1 cellular context compared by ENCODE assay signal in genomic region chr1:231986631-231987291, GRCh38.
TF ChIP-seq lines count a peak whose summit lies in the region.

No MANE protein-coding gene starts in this region.

TF ChIP-seq in HEK293, 187 proteins besides CTCF, POLR2A, EP300 and RAD21 (continued from another document and continues in another):
- TF ChIP-seq ZBTB49 (tag by site-specific recombination; IDR thresholded peaks at IDR 0.05; ENCODE audit: low read depth), result no peak
- peak; percentile 86 for TF ChIP-seq SP7 (tag by site-specific recombination; IDR thresholded peaks at IDR 0.05)
- TF ChIP-seq ZNF521 (tag by site-specific recombination; IDR thresholded peaks at IDR 0.05), result no peak
- peak; percentile 80 for TF ChIP-seq ZNF335 (tag by site-specific recombination; conservative IDR thresholded peaks at IDR 0.05)
- no peak for TF ChIP-seq ZNF157 (tag by site-specific recombination; IDR thresholded peaks at IDR 0.05)
- no peak for TF ChIP-seq ZNF48 (tag by site-specific recombination; IDR thresholded peaks at IDR 0.05)
- TF ChIP-seq ZNF146 (tag by site-specific recombination; IDR thresholded peaks at IDR 0.05), result no peak
- no peak for TF ChIP-seq ZNF292 (tag by site-specific recombination; IDR thresholded peaks at IDR 0.05; ENCODE audit: borderline replicate concordance, low read depth)
- no peak for TF ChIP-seq ZNF747 (tag by site-specific recombination; IDR thresholded peaks at IDR 0.05)
- TF ChIP-seq ZNF324 (tag by site-specific recombination; IDR thresholded peaks at IDR 0.05), result no peak
- TF ChIP-seq ZNF223 (tag by site-specific recombination; IDR thresholded peaks at IDR 0.05), result no peak
- no peak for TF ChIP-seq ZNF677 (tag by site-specific recombination; IDR thresholded peaks at IDR 0.05)
- no peak for TF ChIP-seq ZNF23 (tag by site-specific recombination; IDR thresholded peaks at IDR 0.05; ENCODE audit: borderline replicate concordance)
- no peak for TF ChIP-seq ZNF426 (tag by site-specific recombination; IDR thresholded peaks at IDR 0.05)
- TF ChIP-seq ZNF530 (tag by site-specific recombination; IDR thresholded peaks at IDR 0.05; ENCODE audit: low read depth), result no peak
- no peak for TF ChIP-seq ZNF548 (tag by site-specific recombination; IDR thresholded peaks at IDR 0.05)
- no peak for TF ChIP-seq ZNF555 (tag by site-specific recombination; conservative IDR thresholded peaks at IDR 0.05)
- no peak for TF ChIP-seq SP2 (tag by site-specific recombination; IDR thresholded peaks at IDR 0.05)
- TF ChIP-seq HOXA7 (CRISPR knock-in tag; IDR thresholded peaks at IDR 0.05; ENCODE audit: borderline replicate concordance), result no peak
- no peak for TF ChIP-seq PRDM10 (tag by site-specific recombination; IDR thresholded peaks at IDR 0.05)
- no peak for TF ChIP-seq ZBTB6 (tag by site-specific recombination; IDR thresholded peaks at IDR 0.05)
- no peak for TF ChIP-seq ZNF777 (tag by site-specific recombination; IDR thresholded peaks at IDR 0.05; ENCODE audit: borderline replicate concordance)
- TF ChIP-seq GLIS2 (tag by site-specific recombination; IDR thresholded peaks at IDR 0.05), result no peak
- no peak for TF ChIP-seq ZNF114 (tag by site-specific recombination; IDR thresholded peaks at IDR 0.05)
- TF ChIP-seq BCL11B (tag by site-specific recombination; IDR thresholded peaks at IDR 0.05; ENCODE audit: low read depth), result no peak
- TF ChIP-seq ZEB2 (tag by site-specific recombination; IDR thresholded peaks at IDR 0.05), result peak; percentile 61
- TF ChIP-seq ZNF148 (tag by site-specific recombination; IDR thresholded peaks at IDR 0.05; ENCODE audit: borderline replicate concordance), result no peak
- TF ChIP-seq WT1 (tag by site-specific recombination; IDR thresholded peaks at IDR 0.05), result peak; percentile 30; the same call in 1 of the 2 replicates
- TF ChIP-seq ZNF202 (tag by site-specific recombination; IDR thresholded peaks at IDR 0.05; ENCODE audit: borderline replicate concordance), result no peak
- no peak for TF ChIP-seq ZNF433 (tag by site-specific recombination; IDR thresholded peaks at IDR 0.05; ENCODE audit: low read depth)
- TF ChIP-seq ZNF610 (tag by site-specific recombination; IDR thresholded peaks at IDR 0.05; ENCODE audit: borderline replicate concordance), result no peak
- no peak for TF ChIP-seq ZNF423 (tag by site-specific recombination; IDR thresholded peaks at IDR 0.05)
- TF ChIP-seq ZNF549 (tag by site-specific recombination; IDR thresholded peaks at IDR 0.05), result no peak
- no peak for TF ChIP-seq ZNF837 (tag by site-specific recombination; IDR thresholded peaks at IDR 0.05)
- no peak for TF ChIP-seq ZNF488 (tag by site-specific recombination; IDR thresholded peaks at IDR 0.05)
- 0 out of 2 replicates have a peak, but pooled peaks have one; percentile 1 for TF ChIP-seq PRDM6 (tag by site-specific recombination; IDR thresholded peaks at IDR 0.05)
- TF ChIP-seq KLF9 (tag by site-specific recombination; IDR thresholded peaks at IDR 0.05; ENCODE audit: low read depth), result no peak
- TF ChIP-seq ATF2 (tag by site-specific recombination; IDR thresholded peaks at IDR 0.05; ENCODE audit: low read depth), result no peak
- no peak for TF ChIP-seq ZNF16 (tag by site-specific recombination; IDR thresholded peaks at IDR 0.05; ENCODE audit: low read depth)
- TF ChIP-seq ZBTB7A (tag by site-specific recombination; IDR thresholded peaks at IDR 0.05; ENCODE audit: low read depth), result no peak
- no peak for TF ChIP-seq ZNF354C (tag by site-specific recombination; IDR thresholded peaks at IDR 0.05; ENCODE audit: borderline replicate concordance, low read depth)
- TF ChIP-seq ZNF26 (tag by site-specific recombination; IDR thresholded peaks at IDR 0.05), result no peak
- no peak for TF ChIP-seq ZNF621 (tag by site-specific recombination; IDR thresholded peaks at IDR 0.05)
- 0 out of 2 replicates have a peak, but pooled peaks have one; percentile 54 for TF ChIP-seq INSM2 (tag by site-specific recombination; IDR thresholded peaks at IDR 0.05)
- TF ChIP-seq ZNF596 (tag by site-specific recombination; IDR thresholded peaks at IDR 0.05), result no peak
- no peak for TF ChIP-seq KLF1 (tag by site-specific recombination; IDR thresholded peaks at IDR 0.05)
- no peak for TF ChIP-seq ZNF24 (tag by site-specific recombination; IDR thresholded peaks at IDR 0.05)
- TF ChIP-seq ZNF391 (tag by site-specific recombination; IDR thresholded peaks at IDR 0.05; ENCODE audit: borderline replicate concordance, low read depth), result no peak
- TF ChIP-seq ZNF768 (tag by site-specific recombination; IDR thresholded peaks at IDR 0.05), result no peak
- TF ChIP-seq ZNF341 (tag by site-specific recombination; IDR thresholded peaks at IDR 0.05; ENCODE audit: low read depth), result no peak
- TF ChIP-seq TRIM28 (IDR thresholded peaks at IDR 0.05; ENCODE audit: borderline replicate concordance, low read length), result peak; percentile 90
- TF ChIP-seq ZNF830 (tag by site-specific recombination; IDR thresholded peaks at IDR 0.05; ENCODE audit: low read depth), result no peak
